8 cellular contexts compared by ENCODE assay signal in genomic region chr2:127083819-127084503, GRCh38. TPM values are rescaled to one million over a fixed set of nuclear protein-coding genes. Genes with fewer than 3 reads are reported as not detected.
A peak's percentile ranks its signal among the peaks of the same experiment; 100 is the strongest.
DNase-seq lines count a peak whose midpoint lies in the region; ATAC-seq, FAIRE-seq and TF ChIP-seq lines count a peak whose summit lies in the region.

No MANE protein-coding gene starts in this region.

- no peak overlapping the region for H3K4me3 Mint-ChIP-seq in osteocyte (ENCODE audit: unreplicated experiment)

- peaks cover 3% of the 10 kb centered on the region for H3K79me2 ChIP-seq in fibroblast of lung (ENCODE audit: control insufficient read depth, insufficient read depth, low read length)

- ATAC-seq in GM19035 (IDR thresholded peaks at IDR 0.05; ENCODE audit: unreplicated experiment) (no peak), GM21528 (IDR thresholded peaks at IDR 0.05; ENCODE audit: low FRiP score, unreplicated experiment) (no peak)

- peak overlapping the region; percentile 77 for H3K27ac ChIP-seq in fibroblast of lung (ENCODE audit: insufficient read depth, low read length)

- CTCF ChIA-PET in BJ (lab: Yijun Ruan, JAX), result interaction anchor here (0.6 to 1.5 kb wide), 4 partner anchors 8 to 61 kb away, joined by 3 to 4 read pairs (median 3); no protein-coding TSS in a partner anchor

- peak; percentile 92 for DNase-seq in BJ (ENCODE audit: low read depth)
- peak; percentile 90 for DNase-seq in RCC 7860 (ENCODE audit: low spot score)
- DNase-seq in fibroblast of lung (ENCODE audit: low read depth in 2 of 2), result peak; percentile 98 to 99
- DNase-seq in osteocyte (ENCODE audit: extremely low spot score, unreplicated experiment), result no peak
- DNase-seq in NCI-H146 (lab: John Stamatoyannopoulos, UW), result no peak
- no peak for DNase-seq in NCI-H128 (lab: John Stamatoyannopoulos, UW; ENCODE audit: unreplicated experiment)

- H4K20me1 ChIP-seq in fibroblast of lung (ENCODE audit: control insufficient read depth, extremely low read depth, insufficient read depth, low read length), result no peaks in the 10 kb centered on the region

- POLR2A ChIA-PET in BJ (lab: Charles Lee), result no interaction called here

- no peaks in the 10 kb centered on the region for H3K9me3 Mint-ChIP-seq in osteocyte (ENCODE audit: unreplicated experiment)

- H3K27me3 ChIP-seq in BJ (ENCODE audit: control insufficient read depth, insufficient read depth, low read length) (no peaks in the 10 kb centered on the region), fibroblast of lung (ENCODE audit: control insufficient read depth, insufficient read depth, low read length) (no peaks in the 10 kb centered on the region)

- no peaks in the 10 kb centered on the region for H3K27me3 Mint-ChIP-seq in osteocyte (ENCODE audit: unreplicated experiment)

- H3K36me3 Mint-ChIP-seq in osteocyte (ENCODE audit: unreplicated experiment), result no peaks in the 10 kb centered on the region

- H3K4me1 Mint-ChIP-seq in osteocyte (ENCODE audit: unreplicated experiment), result peaks cover 82% of the 10 kb centered on the region

- H3K27ac Mint-ChIP-seq in osteocyte (ENCODE audit: unreplicated experiment), result peak overlapping the region; percentile 41

- H3K9me3 ChIP-seq in fibroblast of lung (ENCODE audit: control insufficient read depth, insufficient read depth, low read depth, low read length), result no peaks in the 10 kb centered on the region

- peaks cover 40% of the 10 kb centered on the region for H3K4me1 ChIP-seq in fibroblast of lung (ENCODE audit: control insufficient read depth, extremely low read depth, insufficient read depth, low read length)

- TF ChIP-seq CTCF in BJ (IDR thresholded peaks at IDR 0.05; ENCODE audit: insufficient read depth, low read depth, low read length) (peak; percentile 21; the same call in 1 of the 2 replicates), fibroblast of lung (conservative IDR thresholded peaks at IDR 0.05 in 1 of 2, IDR thresholded peaks at IDR 0.05 in 1 of 2; ENCODE audit: low read depth in 1 of 2, low read length in 2 of 2) (peak in 1 of 2 donors; percentile 26), osteocyte (IDR thresholded peaks at IDR 0.05) (no peak)

- FAIRE-seq in RCC 7860 (lab: Jason Lieb, UNC), result peak; percentile 98

- H2AFZ ChIP-seq in fibroblast of lung (ENCODE audit: low read length), result no peak overlapping the region

- H3K9ac ChIP-seq in fibroblast of lung (ENCODE audit: insufficient read depth, low read length), result no peak overlapping the region

- H3K4me2 ChIP-seq in fibroblast of lung (ENCODE audit: extremely low read depth, insufficient read depth, low read length), result peak overlapping the region; percentile 85

- H3K36me3 ChIP-seq in BJ (ENCODE audit: control insufficient read depth, insufficient read depth, low read length) (no peaks in the 10 kb centered on the region), fibroblast of lung (ENCODE audit: control insufficient read depth, insufficient read depth, low read length) (no peaks in the 10 kb centered on the region)

- H3K4me3 ChIP-seq in BJ (ENCODE audit: low read depth, low read length) (no peak overlapping the region), fibroblast of lung (replicated peaks in 1 of 4; ENCODE audit: control extremely low read depth in 1 of 4, insufficient read depth in 1 of 4, low read depth in 3 of 4, low read length in 4 of 4) (peak overlapping the region in 1 of 4 experiments; percentile 30)

RNA-seq across cellular contexts. Expression of gene BIN1, which starts 23.0 kb away (rescaled TPM):
- polyA plus RNA-seq in BJ (2011; rRNA removed), result 27.7 and 37.6 TPM in 2 replicates
- 15.0 and 24.9 TPM in 2 replicates for polyA minus RNA-seq in BJ (2011; rRNA and poly(A)+ RNA removed)
- 68.7 and 119 TPM in 2 replicates for total RNA-seq in fibroblast of lung
- 17.3 and 18.8 TPM in 2 replicates for polyA plus RNA-seq in fibroblast of lung
- polyA plus RNA-seq in fibroblast of lung (2012), result 26.5 and 33.6 TPM in 2 replicates
- 29.7 and 34.4 TPM in 2 replicates for polyA minus RNA-seq in fibroblast of lung (ENCODE audit: low replicate concordance)
- 101 TPM in 2 replicates for total RNA-seq in osteocyte

Comparison
In these comparisons a context has a peak if more than half of its experiments do, and no peak if none do; other contexts are left out.
1. DNase-seq: peak in BJ (single experiment), RCC 7860 (single experiment) and fibroblast of lung (2 of 2); none in osteocyte (single experiment), NCI-H146 (single experiment) and NCI-H128 (single experiment).